In genomic region chr12:122978507-122978955, GRCh38 we compare ENCODE assay signal across 16 cellular contexts. TPM values are rescaled to one million over a fixed set of nuclear protein-coding genes. Genes with fewer than 3 reads are reported as not detected.
A peak's percentile ranks its signal among the peaks of the same experiment; 100 is the strongest.
DNase-seq lines count a peak whose midpoint lies in the region; ATAC-seq and TF ChIP-seq lines count a peak whose summit lies in the region.
"Had no signal": no experiment of that assay in that cellular context is flagged by ENCODE, and none has a peak within 500 bp of the region (broad histone marks: within the 10 kb centered on the region; RNA-seq: fewer than 3 reads in every experiment).

No MANE protein-coding gene starts in this region.

- H3K4me3 Mint-ChIP-seq in activated naive CD8-positive, alpha-beta T cell = peak overlapping the region; percentile 13
- H3K4me3 Mint-ChIP-seq in activated naive CD8-positive, alpha-beta T cell treated with anti-CD3 and anti-CD28 coated beads for 36 hours = no peak overlapping the region
- H3K4me3 Mint-ChIP-seq in activated T-helper 2 cell treated with anti-CD3 and anti-CD28 coated beads, Interferon-gamma antibody, Interleukin-2, Interleukin-4, amounts not matched to agents 10 μg/mL and 5 μg/mL and 100 μg/mL, durations not matched to agents 14 hours and 24 hours and 36 hours (ENCODE audit: low read depth) = peak overlapping the region; percentile 52
- peak overlapping the region in 8 of 10 donors; percentile 23 to 99 (median 46) for H3K4me3 Mint-ChIP-seq in naive thymus-derived CD4-positive, alpha-beta T cell
- H3K4me3 Mint-ChIP-seq in CD14-positive monocyte = no peak overlapping the region

- DNase-seq in activated naive CD8-positive, alpha-beta T cell treated with anti-CD3 and anti-CD28 coated beads for 36 hours = no peak
- DNase-seq in activated T-helper 2 cell treated with anti-CD3 and anti-CD28 coated beads, Interferon-gamma antibody, Interleukin-2, Interleukin-4, amounts not matched to agents 10 μg/mL and 5 μg/mL and 100 μg/mL, durations not matched to agents 14 hours and 24 hours and 36 hours (ENCODE audit: low spot score) = no peak
- DNase-seq in naive thymus-derived CD4-positive, alpha-beta T cell = peak in 1 of 9 donors; percentile 6
- DNase-seq in dedifferentiated amniotic fluid mesenchymal stem cell (ENCODE audit: extremely low spot score) (no peak), AML-193 (lab: John Stamatoyannopoulos, UW) (no peak), CD14-positive monocyte (ENCODE audit: low spot score) (no peak)
- DNase-seq in activated naive CD4-positive, alpha-beta T cell treated with Interleukin-2 at 50 U/mL for 16 hours = no peak
- DNase-seq: activated CD4-positive, CD25-positive, alpha-beta regulatory T cell; DMS153; GOT3; NCI-H2029 treated with DMSO at 0.1 percent for 48 hours; NCI-H510A had no signal

- intact Hi-C loops in activated T-helper 2 cell treated with anti-CD3 and anti-CD28 coated beads, Interferon-gamma antibody, Interleukin-2, Interleukin-4, amounts not matched to agents 10 μg/mL and 5 μg/mL and 100 μg/mL, durations not matched to agents 14 hours and 24 hours and 36 hours (cut with micrococcal nuclease) = loop anchor here (5.0 kb wide), 1 partner anchor 604 kb away; the partner anchor contains the start of gene TMED2
- intact Hi-C loops in naive thymus-derived CD4-positive, alpha-beta T cell (cut with micrococcal nuclease) = loop anchor here (5.0 to 10.0 kb wide), 5 partner anchors 604 to 1394 kb away; partner anchors contain the start of genes CCDC92 (in 1 of the 2), DIABLO (in 1 of the 2), KDM2B (in 1 of the 2) and TCTN2 (in 1 of the 2)
- intact Hi-C loops in CD14-positive monocyte (cut with micrococcal nuclease) = loop anchor here (5.0 to 10.0 kb wide), 3 partner anchors 254 to 386 kb away; partner anchors contain the start of genes MPHOSPH9 (in 2 of the 2), MTRFR (in 2 of the 2) and SBNO1 (in 1 of the 2)

- H3K4me1 ChIP-seq in naive thymus-derived CD4-positive, alpha-beta T cell (ENCODE audit: control insufficient read depth in 2 of 2, insufficient read depth in 2 of 2, low read length in 2 of 2) = peaks cover 41 to 52% of the 10 kb centered on the region in 2 donors

- no peak for TF ChIP-seq CTCF in CD14-positive monocyte (IDR thresholded peaks at IDR 0.05)

- peaks cover 48% of the 10 kb centered on the region for H3K4me1 Mint-ChIP-seq in activated naive CD8-positive, alpha-beta T cell (ENCODE audit: low read depth)
- peaks cover 44% of the 10 kb centered on the region for H3K4me1 Mint-ChIP-seq in activated naive CD8-positive, alpha-beta T cell treated with anti-CD3 and anti-CD28 coated beads for 36 hours
- peaks cover 25% of the 10 kb centered on the region for H3K4me1 Mint-ChIP-seq in activated T-helper 2 cell treated with anti-CD3 and anti-CD28 coated beads, Interferon-gamma antibody, Interleukin-2, Interleukin-4, amounts not matched to agents 10 μg/mL and 5 μg/mL and 100 μg/mL, durations not matched to agents 14 hours and 24 hours and 36 hours (ENCODE audit: low read depth)
- peaks cover 26 to 67% (median 50%) of the 10 kb centered on the region in 7 donors for H3K4me1 Mint-ChIP-seq in naive thymus-derived CD4-positive, alpha-beta T cell
- H3K4me1 Mint-ChIP-seq in CD14-positive monocyte = peaks cover 59% of the 10 kb centered on the region

- H3K9me3 ChIP-seq in naive thymus-derived CD4-positive, alpha-beta T cell (ENCODE audit: control insufficient read depth in 2 of 3, low read length in 3 of 3) = no peaks in the 10 kb centered on the region
- H3K9me3 ChIP-seq: right atrium auricular region, uterus had no signal

- POLR2A ChIA-PET in naive thymus-derived CD4-positive, alpha-beta T cell (lab: Charles Lee) = interaction anchor here (1.1 to 2.0 kb wide), 3 partner anchors 12 to 254 kb away, joined by 3 to 11 read pairs (median 9); partner anchors contain the start of genes ABCB9, MPHOSPH9 and MTRFR

- no peak overlapping the region for H3K27ac Mint-ChIP-seq in activated naive CD8-positive, alpha-beta T cell
- no peak overlapping the region for H3K27ac Mint-ChIP-seq in activated naive CD8-positive, alpha-beta T cell treated with anti-CD3 and anti-CD28 coated beads for 36 hours
- H3K27ac Mint-ChIP-seq in activated T-helper 2 cell treated with anti-CD3 and anti-CD28 coated beads, Interferon-gamma antibody, Interleukin-2, Interleukin-4, amounts not matched to agents 10 μg/mL and 5 μg/mL and 100 μg/mL, durations not matched to agents 14 hours and 24 hours and 36 hours = no peak overlapping the region
- H3K27ac Mint-ChIP-seq in naive thymus-derived CD4-positive, alpha-beta T cell = no peak overlapping the region
- H3K27ac Mint-ChIP-seq in CD14-positive monocyte = peak overlapping the region in 1 of 7 donors; percentile 55

- no peak for ATAC-seq in naive thymus-derived CD4-positive, alpha-beta T cell
- ATAC-seq: Right ventricle myocardium inferior had no signal

- no peaks in the 10 kb centered on the region for H3K27me3 Mint-ChIP-seq in activated naive CD8-positive, alpha-beta T cell
- no peaks in the 10 kb centered on the region for H3K27me3 Mint-ChIP-seq in activated naive CD8-positive, alpha-beta T cell treated with anti-CD3 and anti-CD28 coated beads for 36 hours
- H3K27me3 Mint-ChIP-seq in activated T-helper 2 cell treated with anti-CD3 and anti-CD28 coated beads, Interferon-gamma antibody, Interleukin-2, Interleukin-4, amounts not matched to agents 10 μg/mL and 5 μg/mL and 100 μg/mL, durations not matched to agents 14 hours and 24 hours and 36 hours (ENCODE audit: low read depth) = no peaks in the 10 kb centered on the region
- peaks cover 0 to 3% (median 0%) of the 10 kb centered on the region in 5 donors for H3K27me3 Mint-ChIP-seq in naive thymus-derived CD4-positive, alpha-beta T cell
- no peaks in the 10 kb centered on the region for H3K27me3 Mint-ChIP-seq in CD14-positive monocyte (ENCODE audit: low read depth in 3 of 3)

- H3K36me3 ChIP-seq in naive thymus-derived CD4-positive, alpha-beta T cell (ENCODE audit: control insufficient read depth in 2 of 3, insufficient read depth in 3 of 3, low read length in 3 of 3) = peaks cover 0 to 31% (median 3%) of the 10 kb centered on the region in 3 experiments
- H3K36me3 ChIP-seq: uterus had no signal

- no peak overlapping the region for H3K27ac ChIP-seq in naive thymus-derived CD4-positive, alpha-beta T cell (ENCODE audit: low read depth, low read length)
- H3K27ac ChIP-seq: right atrium auricular region, uterus had no signal

- CTCF ChIA-PET in naive thymus-derived CD4-positive, alpha-beta T cell (lab: Charles Lee) = interaction anchor here (0.5 kb wide), 1 partner anchor 121 kb away, joined by 3 read pairs; no protein-coding TSS in a partner anchor

- H3K9me3 Mint-ChIP-seq in activated naive CD8-positive, alpha-beta T cell (ENCODE audit: low read depth) = no peaks in the 10 kb centered on the region
- H3K9me3 Mint-ChIP-seq in activated naive CD8-positive, alpha-beta T cell treated with anti-CD3 and anti-CD28 coated beads for 36 hours = no peaks in the 10 kb centered on the region
- H3K9me3 Mint-ChIP-seq in activated T-helper 2 cell treated with anti-CD3 and anti-CD28 coated beads, Interferon-gamma antibody, Interleukin-2, Interleukin-4, amounts not matched to agents 10 μg/mL and 5 μg/mL and 100 μg/mL, durations not matched to agents 14 hours and 24 hours and 36 hours = no peaks in the 10 kb centered on the region
- H3K9me3 Mint-ChIP-seq in naive thymus-derived CD4-positive, alpha-beta T cell = peaks cover 0 to 7% (median 0%) of the 10 kb centered on the region in 11 donors
- no peaks in the 10 kb centered on the region for H3K9me3 Mint-ChIP-seq in CD14-positive monocyte

- H3K4me3 ChIP-seq in naive thymus-derived CD4-positive, alpha-beta T cell (ENCODE audit: low read length) = no peak overlapping the region
- H3K4me3 ChIP-seq: right atrium auricular region, uterus had no signal

- no peaks in the 10 kb centered on the region for H3K36me3 Mint-ChIP-seq in activated naive CD8-positive, alpha-beta T cell
- peaks cover 17% of the 10 kb centered on the region for H3K36me3 Mint-ChIP-seq in activated naive CD8-positive, alpha-beta T cell treated with anti-CD3 and anti-CD28 coated beads for 36 hours
- peaks cover 26% of the 10 kb centered on the region for H3K36me3 Mint-ChIP-seq in activated T-helper 2 cell treated with anti-CD3 and anti-CD28 coated beads, Interferon-gamma antibody, Interleukin-2, Interleukin-4, amounts not matched to agents 10 μg/mL and 5 μg/mL and 100 μg/mL, durations not matched to agents 14 hours and 24 hours and 36 hours (ENCODE audit: low read depth)
- H3K36me3 Mint-ChIP-seq in naive thymus-derived CD4-positive, alpha-beta T cell = peaks cover 0 to 12% (median 0%) of the 10 kb centered on the region in 5 donors
- H3K36me3 Mint-ChIP-seq in CD14-positive monocyte = peaks cover 13 to 29% of the 10 kb centered on the region in 2 donors

- no peaks in the 10 kb centered on the region for H3K27me3 ChIP-seq in naive thymus-derived CD4-positive, alpha-beta T cell (ENCODE audit: control insufficient read depth in 2 of 2, insufficient read depth in 2 of 2, low read length in 2 of 2)
- H3K27me3 ChIP-seq: right atrium auricular region, uterus had no signal

RNA-seq across cellular contexts. Expression of gene ARL6IP4, which starts 1.9 kb away (rescaled TPM):
- total RNA-seq in activated naive CD8-positive, alpha-beta T cell treated with anti-CD3 and anti-CD28 coated beads for 36 hours = 100 to 1,000 TPM; 165 to 168 TPM
- total RNA-seq in activated T-helper 2 cell treated with anti-CD3 and anti-CD28 coated beads, Interferon-gamma antibody, Interleukin-2, Interleukin-4, amounts not matched to agents 10 μg/mL and 5 μg/mL and 100 μg/mL, durations not matched to agents 14 hours and 24 hours and 36 hours = 161 and 168 TPM in 2 replicates
- total RNA-seq in naive thymus-derived CD4-positive, alpha-beta T cell = 100 to 1,000 TPM; 137 to 189 (median 169) TPM
- 100 to 1,000 TPM; 201 to 295 TPM for polyA plus RNA-seq in naive thymus-derived CD4-positive, alpha-beta T cell
- polyA plus RNA-seq in CD14-positive monocyte = 100 to 1,000 TPM; 152 to 167 TPM

RNA-seq across cellular contexts. Expression of gene OGFOD2, which starts 3.5 kb away (rescaled TPM):
- 10 to 100 TPM; 26.8 to 31.8 TPM for total RNA-seq in activated naive CD8-positive, alpha-beta T cell treated with anti-CD3 and anti-CD28 coated beads for 36 hours
- total RNA-seq in activated T-helper 2 cell treated with anti-CD3 and anti-CD28 coated beads, Interferon-gamma antibody, Interleukin-2, Interleukin-4, amounts not matched to agents 10 μg/mL and 5 μg/mL and 100 μg/mL, durations not matched to agents 14 hours and 24 hours and 36 hours = 20.3 and 21.3 TPM in 2 replicates
- 10 to 100 TPM; 17.4 to 49.1 (median 27.2) TPM for total RNA-seq in naive thymus-derived CD4-positive, alpha-beta T cell
- polyA plus RNA-seq in naive thymus-derived CD4-positive, alpha-beta T cell = 10 to 100 TPM; 16.8 to 19.5 TPM
- 10 to 100 TPM; 13.0 to 13.6 TPM for polyA plus RNA-seq in CD14-positive monocyte

RNA-seq across cellular contexts. Expression of gene ABCB9, which starts 12.3 kb away (rescaled TPM):
- 1 to 10 TPM; 3.6 TPM for total RNA-seq in activated naive CD8-positive, alpha-beta T cell treated with anti-CD3 and anti-CD28 coated beads for 36 hours
- 4.4 and 5.4 TPM in 2 replicates for total RNA-seq in activated T-helper 2 cell treated with anti-CD3 and anti-CD28 coated beads, Interferon-gamma antibody, Interleukin-2, Interleukin-4, amounts not matched to agents 10 μg/mL and 5 μg/mL and 100 μg/mL, durations not matched to agents 14 hours and 24 hours and 36 hours
- 1 to 10 TPM; 6.2 to 8.9 (median 7.1) TPM for total RNA-seq in naive thymus-derived CD4-positive, alpha-beta T cell
- polyA plus RNA-seq in naive thymus-derived CD4-positive, alpha-beta T cell = 1 to 10 TPM in 1 of 2 donors, under 1 TPM in 1; 0.74 to 1.5 TPM
- under 1 TPM; 0.14 to 0.22 TPM for polyA plus RNA-seq in CD14-positive monocyte

Comparison
In these comparisons a context has a peak if more than half of its experiments do, and no peak if none do; other contexts are left out.
1. H3K4me3 Mint-ChIP-seq: peak in activated naive CD8-positive, alpha-beta T cell (single experiment), activated T-helper 2 cell treated with anti-CD3 and anti-CD28 coated beads, Interferon-gamma antibody, Interleukin-2, Interleukin-4, amounts not matched to agents 10 μg/mL and 5 μg/mL and 100 μg/mL, durations not matched to agents 14 hours and 24 hours and 36 hours (single experiment) and naive thymus-derived CD4-positive, alpha-beta T cell (8 of 10); none in activated naive CD8-positive, alpha-beta T cell treated with anti-CD3 and anti-CD28 coated beads for 36 hours (single experiment) and CD14-positive monocyte (0 of 2).